13 cellular contexts compared by ENCODE assay signal in the genomic region with DNA sequence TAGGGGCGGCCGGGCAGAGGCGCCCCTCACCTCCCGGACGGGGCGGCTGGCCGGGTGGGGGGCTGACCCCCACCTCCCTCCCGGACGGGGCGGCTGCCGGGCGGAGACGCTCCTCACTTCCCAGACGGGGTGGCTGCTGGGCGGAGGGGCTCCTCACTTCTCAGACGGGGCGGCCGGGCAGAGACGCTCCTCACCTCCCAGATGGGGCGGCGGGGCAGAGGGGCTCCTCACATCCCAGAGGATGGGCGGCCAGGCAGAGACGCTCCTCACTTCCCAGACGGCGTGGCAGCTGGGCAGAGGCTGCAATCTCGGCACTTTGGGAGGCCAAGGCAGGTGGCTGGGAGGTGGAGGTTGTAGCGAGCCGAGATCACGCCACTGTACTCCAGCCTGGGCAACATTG. TPM values are rescaled to one million over a fixed set of nuclear protein-coding genes. Genes with fewer than 3 reads are reported as not detected.
"Had no signal": no experiment of that assay in that cellular context is flagged by ENCODE, and none has a peak within 500 bp of the region (broad histone marks: within the 10 kb centered on the region; RNA-seq: fewer than 3 reads in every experiment).

No MANE protein-coding gene starts in this region.

RNA-seq across cellular contexts. Expression of a gene that starts 42.4 kb away (rescaled TPM):
- total RNA-seq: activated B cell treated with CpG ODN at 0.5 μM for 24 hours; activated CD4-positive, alpha-beta memory T cell treated with anti-CD3 and anti-CD28 coated beads for 36 hours; activated CD4-positive, alpha-beta memory T cell treated with anti-CD3 and anti-CD28 coated beads, Interleukin-2, amount 10 ng/mL, durations not matched to agents 7 days and 5 days; activated CD4-positive, alpha-beta T cell treated with anti-CD3 and anti-CD28 coated beads for 36 hours; activated CD4-positive, alpha-beta T cell treated with anti-CD3 and anti-CD28 coated beads, Interleukin-2, amount 10 ng/mL, durations not matched to agents 7 days and 5 days; activated CD8-positive, alpha-beta memory T cell treated with anti-CD3 and anti-CD28 coated beads for 36 hours; activated CD8-positive, alpha-beta memory T cell treated with anti-CD3 and anti-CD28 coated beads, Interleukin-2, amount 10 ng/mL, durations not matched to agents 7 days and 5 days; activated CD8-positive, alpha-beta T cell treated with anti-CD3 and anti-CD28 coated beads for 36 hours; activated CD8-positive, alpha-beta T cell treated with anti-CD3 and anti-CD28 coated beads, Interleukin-2, amount 10 ng/mL, durations not matched to agents 7 days and 5 days; T-cell; T-helper 1 cell treated with Interleukin-12 subunit alpha and Interleukin-12 subunit beta and Interleukin-4 antibody, amounts not matched to agents 30 ng/mL and 1 ng/mL, for 36 hours; T-helper 2 cell treated with Interferon-gamma antibody and Interleukin-4, amounts not matched to agents 100 ng/mL and 5 ng/mL, for 36 hours; WTC11 had no signal
